In the genomic region with DNA sequence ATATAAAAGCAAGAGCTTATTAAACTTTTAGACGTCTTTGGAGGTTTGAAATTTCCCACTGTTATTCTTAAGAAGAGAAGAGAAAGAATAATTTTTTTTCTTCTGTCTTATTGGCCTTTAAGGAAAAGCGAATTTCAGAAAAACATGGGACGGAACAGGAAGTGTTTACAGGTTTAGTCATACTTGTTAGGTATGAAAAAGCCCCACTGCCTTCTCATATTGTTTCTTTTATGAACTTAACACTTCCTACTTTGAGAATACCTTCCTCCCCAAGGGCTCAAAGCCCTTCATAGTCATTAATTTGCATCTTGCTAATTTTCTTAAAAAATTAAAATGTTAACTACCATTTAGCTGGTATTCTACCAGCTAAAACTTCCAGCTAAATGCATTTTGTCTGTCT, we compare ENCODE assay signal across 9 cellular contexts.
DNase-seq lines count a peak whose midpoint lies in the region; ATAC-seq lines count a peak whose summit lies in the region.
"Had no signal": no experiment of that assay in that cellular context is flagged by ENCODE, and none has a peak within 500 bp of the region (broad histone marks: within the 10 kb centered on the region; RNA-seq: fewer than 3 reads in every experiment).

No MANE protein-coding gene starts in this region.

- peaks cover 76% of the 10 kb centered on the region for H3K4me1 Mint-ChIP-seq in activated naive CD4-positive, alpha-beta T cell treated with anti-CD3 and anti-CD28 coated beads, Interleukin-2, amount 50 U/mL, for 24 hours
- peaks cover 66 to 81% (median 69%) of the 10 kb centered on the region in 3 donors for H3K4me1 Mint-ChIP-seq in T-cell

- H3K27me3 Mint-ChIP-seq in activated naive CD4-positive, alpha-beta T cell treated with anti-CD3 and anti-CD28 coated beads, Interleukin-2, amount 50 U/mL, for 24 hours, result no peaks in the 10 kb centered on the region
- no peaks in the 10 kb centered on the region for H3K27me3 Mint-ChIP-seq in T-cell

- H3K27ac Mint-ChIP-seq in activated naive CD4-positive, alpha-beta T cell treated with anti-CD3 and anti-CD28 coated beads, Interleukin-2, amount 50 U/mL, for 24 hours, result peak overlapping the region; percentile 79
- H3K27ac Mint-ChIP-seq in T-cell, result peak overlapping the region; percentile 94 to 95

- POLR2A ChIA-PET in T-cell (lab: Charles Lee), result interaction anchor here (0.6 to 0.7 kb wide), 2 partner anchors 14 to 70 kb away, joined by 3 to 5 read pairs; no protein-coding TSS in a partner anchor

- peak overlapping the region; percentile 63 for H3K4me3 Mint-ChIP-seq in activated naive CD4-positive, alpha-beta T cell treated with anti-CD3 and anti-CD28 coated beads, Interleukin-2, amount 50 U/mL, for 24 hours
- H3K4me3 Mint-ChIP-seq in T-cell, result peak overlapping the region; percentile 62 to 69 (median 62)

- DNase-seq in activated naive CD4-positive, alpha-beta T cell (lab: John Stamatoyannopoulos, UW), result no peak
- no peak for DNase-seq in T-cell
- peak; percentile 46 for DNase-seq in germinal center (ENCODE audit: low spot score)
- no peak for DNase-seq in NCI-H128 (lab: John Stamatoyannopoulos, UW; ENCODE audit: unreplicated experiment)
- DNase-seq in superior temporal gyrus (ENCODE audit: extremely low spot score), result no peak
- no peak for DNase-seq in D341Med (ENCODE audit: low spot score)
- no peak for DNase-seq in Kasumi-1 (lab: John Stamatoyannopoulos, UW)
- DNase-seq: cortex of kidney had no signal

- H3K9me3 Mint-ChIP-seq in activated naive CD4-positive, alpha-beta T cell treated with anti-CD3 and anti-CD28 coated beads, Interleukin-2, amount 50 U/mL, for 24 hours, result no peaks in the 10 kb centered on the region
- H3K9me3 Mint-ChIP-seq in T-cell, result no peaks in the 10 kb centered on the region

- ATAC-seq in T-cell (replicated peaks in 1 of 4), result peak; percentile 34 to 66 (median 56)

- CTCF ChIA-PET in T-cell (lab: Charles Lee), result interaction anchor here (0.6 to 1.2 kb wide), 7 partner anchors 11 to 1177 kb away, joined by 3 to 5 read pairs (median 3); no protein-coding TSS in a partner anchor

- H3K36me3 Mint-ChIP-seq in activated naive CD4-positive, alpha-beta T cell treated with anti-CD3 and anti-CD28 coated beads, Interleukin-2, amount 50 U/mL, for 24 hours, result peaks cover 7% of the 10 kb centered on the region
- H3K36me3 Mint-ChIP-seq in T-cell, result peaks cover 4% of the 10 kb centered on the region
